ENCODE assay signal across 25 cellular contexts in genomic region chr3:169278667-169279066, GRCh38.
"Had no signal": no experiment of that assay in that cellular context is flagged by ENCODE, and none has a peak within 500 bp of the region (broad histone marks: within the 10 kb centered on the region; RNA-seq: fewer than 3 reads in every experiment).

No MANE protein-coding gene starts in this region.

- ATAC-seq: activated CD8-positive, alpha-beta memory T cell treated with anti-CD3 and anti-CD28 coated beads, Interleukin-2, amount 10 ng/mL, durations not matched to agents 7 days and 5 days; foreskin keratinocyte; mucosa of descending colon; right lobe of liver; stimulated activated naive B cell treated with anti-CD40 and anti-IgM and Interleukin-4, amounts not matched to agents 10 μg/mL and 1 μg/mL and 100 μg/mL, for 72 hours; WTC11 had no signal

- H3K9me3 Mint-ChIP-seq: activated CD4-positive, alpha-beta memory T cell treated with anti-CD3 and anti-CD28 coated beads for 36 hours; brain; endodermal cell; neural crest cell; stimulated activated naive B cell treated with anti-CD40 and anti-IgM and Interleukin-4, amounts not matched to agents 10 μg/mL and 1 μg/mL and 100 μg/mL, for 72 hours; WTC11 had no signal

- H3K36me3 Mint-ChIP-seq: activated CD4-positive, alpha-beta memory T cell treated with anti-CD3 and anti-CD28 coated beads for 36 hours; activated CD8-positive, alpha-beta memory T cell treated with anti-CD3 and anti-CD28 coated beads, Interleukin-2, amount 10 ng/mL, durations not matched to agents 7 days and 5 days; activated naive CD8-positive, alpha-beta T cell; brain; naive B cell; stimulated activated naive B cell treated with anti-CD40 and anti-IgM and Interleukin-4, amounts not matched to agents 10 μg/mL and 1 μg/mL and 100 μg/mL, for 72 hours; WTC11 had no signal

- H3K36me3 ChIP-seq: left ventricle myocardium inferior, right lobe of liver, tibial nerve, uterus had no signal

- H3K27me3 ChIP-seq: dorsolateral prefrontal cortex, right lobe of liver, tibial nerve, uterus had no signal

- H3K4me1 ChIP-seq: foreskin keratinocyte, left ventricle myocardium inferior, right lobe of liver, uterus had no signal

- H3K27me3 Mint-ChIP-seq: activated CD4-positive, alpha-beta memory T cell treated with anti-CD3 and anti-CD28 coated beads for 36 hours; activated CD8-positive, alpha-beta memory T cell treated with anti-CD3 and anti-CD28 coated beads, Interleukin-2, amount 10 ng/mL, durations not matched to agents 7 days and 5 days; activated naive CD8-positive, alpha-beta T cell had no signal

- H3K27ac Mint-ChIP-seq: activated CD4-positive, alpha-beta memory T cell treated with anti-CD3 and anti-CD28 coated beads for 36 hours; activated CD8-positive, alpha-beta memory T cell treated with anti-CD3 and anti-CD28 coated beads, Interleukin-2, amount 10 ng/mL, durations not matched to agents 7 days and 5 days; activated naive CD8-positive, alpha-beta T cell; brain; endodermal cell; naive B cell; stimulated activated naive B cell treated with anti-CD40 and anti-IgM and Interleukin-4, amounts not matched to agents 10 μg/mL and 1 μg/mL and 100 μg/mL, for 72 hours; WTC11 had no signal

- H3K27ac ChIP-seq: dorsolateral prefrontal cortex, epithelial cell of prostate, foreskin keratinocyte, left ventricle myocardium inferior, right lobe of liver, tibial nerve, uterus had no signal

- DNase-seq: activated CD4-positive, alpha-beta memory T cell treated with anti-CD3 and anti-CD28 coated beads for 36 hours; activated CD4-positive, alpha-beta T cell treated with anti-CD3 and anti-CD28 coated beads for 4 hours; activated CD8-positive, alpha-beta memory T cell treated with anti-CD3 and anti-CD28 coated beads, Interleukin-2, amount 10 ng/mL, durations not matched to agents 7 days and 5 days; central memory CD4-positive, alpha-beta T cell; dorsolateral prefrontal cortex; endodermal cell; hypothalamus; islet precursor cell; left ventricle myocardium inferior; mesenchymal stem cell; mucosa of descending colon; naive B cell; right lobe of liver; stimulated activated naive B cell treated with anti-CD40 and anti-IgM and Interleukin-4, amounts not matched to agents 10 μg/mL and 1 μg/mL and 100 μg/mL, for 72 hours; SW 1271; T-helper 2 cell; uterus had no signal

- FAIRE-seq: colon had no signal

- H3K9me3 ChIP-seq: left ventricle myocardium inferior, mucosa of descending colon, right lobe of liver, tibial nerve, uterus had no signal

- H3K4me3 ChIP-seq: dorsolateral prefrontal cortex, left ventricle myocardium inferior, mucosa of descending colon, right lobe of liver, tibial nerve, uterus had no signal

- H3K4me3 Mint-ChIP-seq: activated CD4-positive, alpha-beta memory T cell treated with anti-CD3 and anti-CD28 coated beads for 36 hours; activated CD8-positive, alpha-beta memory T cell treated with anti-CD3 and anti-CD28 coated beads, Interleukin-2, amount 10 ng/mL, durations not matched to agents 7 days and 5 days; activated naive CD8-positive, alpha-beta T cell; brain; endodermal cell; naive B cell; neural crest cell; stimulated activated naive B cell treated with anti-CD40 and anti-IgM and Interleukin-4, amounts not matched to agents 10 μg/mL and 1 μg/mL and 100 μg/mL, for 72 hours; WTC11 had no signal

- H3K4me1 Mint-ChIP-seq: activated CD8-positive, alpha-beta memory T cell treated with anti-CD3 and anti-CD28 coated beads, Interleukin-2, amount 10 ng/mL, durations not matched to agents 7 days and 5 days; brain; naive B cell; stimulated activated naive B cell treated with anti-CD40 and anti-IgM and Interleukin-4, amounts not matched to agents 10 μg/mL and 1 μg/mL and 100 μg/mL, for 72 hours had no signal
